ENCODE assay signal across 23 cellular contexts in genomic region chr12:26683443-26683842, GRCh38.
DNase-seq lines count a peak whose midpoint lies in the region; ATAC-seq, FAIRE-seq and TF ChIP-seq lines count a peak whose summit lies in the region.
"Had no signal": no experiment of that assay in that cellular context is flagged by ENCODE, and none has a peak within 500 bp of the region (broad histone marks: within the 10 kb centered on the region; RNA-seq: fewer than 3 reads in every experiment).

No MANE protein-coding gene starts in this region.

- peak; percentile 70 for FAIRE-seq in GM12892 (lab: Jason Lieb, UNC)
- peak; percentile 23 for FAIRE-seq in astrocyte (lab: Jason Lieb, UNC)
- FAIRE-seq: A204.1, D721Med, G401.6, GM18507 had no signal

- TF ChIP-seq CTCF in HEK293 (tag by site-specific recombination; IDR thresholded peaks at IDR 0.05) = no peak
- no peak for TF ChIP-seq CTCF in astrocyte (IDR thresholded peaks at IDR 0.05; ENCODE audit: insufficient read depth, low read depth, low read length)
- no peak for TF ChIP-seq CTCF in endothelial cell (IDR thresholded peaks at IDR 0.05; ENCODE audit: unreplicated experiment)

- peaks cover 4% of the 10 kb centered on the region for H3K9me3 Mint-ChIP-seq in astrocyte (ENCODE audit: unreplicated experiment)
- H3K9me3 Mint-ChIP-seq in endothelial cell (ENCODE audit: unreplicated experiment) = no peaks in the 10 kb centered on the region
- no peaks in the 10 kb centered on the region for H3K9me3 Mint-ChIP-seq in stimulated activated effector memory CD8-positive, alpha-beta T cell treated with anti-CD3 and anti-CD28 coated beads, Interleukin-12 subunit alpha, Interleukin-12 subunit beta, amount 100 ng/mL, for 72 hours
- H3K9me3 Mint-ChIP-seq: CD8-positive, alpha-beta T cell had no signal

- H3K4me1 ChIP-seq in HEK293 (ENCODE audit: control insufficient read depth, insufficient read depth, low read length) (peaks cover 3% of the 10 kb centered on the region; the same call in 1 of the 2 replicates), astrocyte (ENCODE audit: insufficient read depth, low read length) (no peaks in the 10 kb centered on the region), GM23248 (ENCODE audit: insufficient read depth) (peaks cover 10% of the 10 kb centered on the region)
- H3K4me1 ChIP-seq: BE2C, BLaER1, Caco-2 had no signal

- CTCF ChIA-PET in HEK293 (lab: Yijun Ruan, JAX) = interaction anchor here (1.0 kb wide), 1 partner anchor 18 kb away, joined by 5 read pairs; no protein-coding TSS in a partner anchor

- H3K79me2 ChIP-seq in astrocyte (ENCODE audit: insufficient read depth, low read length) (no peaks in the 10 kb centered on the region), GM23248 (ENCODE audit: insufficient read depth) (no peaks in the 10 kb centered on the region)

- H3K9me3 ChIP-seq in HEK293 (ENCODE audit: control insufficient read depth, insufficient read depth, low read depth, low read length) = no peaks in the 10 kb centered on the region
- H3K9me3 ChIP-seq in astrocyte (ENCODE audit: insufficient read depth, low read depth, low read length) = no peaks in the 10 kb centered on the region
- no peaks in the 10 kb centered on the region for H3K9me3 ChIP-seq in GM23248 (ENCODE audit: low read depth)
- H3K9me3 ChIP-seq: BE2C had no signal

- DNase-seq in GM12892 (ENCODE audit: insufficient read length) (no peak), astrocyte (ENCODE audit: low read depth) (no peak), endothelial cell (ENCODE audit: low spot score) (no peak), substantia nigra (lab: John Stamatoyannopoulos, UW) (no peak), NOMO-1 treated with DMSO at 0.1 percent for 48 hours (lab: John Stamatoyannopoulos, UW; ENCODE audit: unreplicated experiment) (no peak), GM23248 (no peak)
- no peak for DNase-seq in stimulated activated effector memory CD8-positive, alpha-beta T cell treated with anti-CD3 and anti-CD28 coated beads, Interleukin-12 subunit alpha, Interleukin-12 subunit beta, amount 100 ng/mL, for 72 hours (ENCODE audit: low spot score in 2 of 2)
- DNase-seq: 8988T; ACHN; BE2C; C1 segment of cervical spinal cord; Caco-2; Calu3; CD4-positive, alpha-beta T cell; CD8-positive, alpha-beta T cell; DMS79 treated with DMSO at 0.1 percent for 48 hours; GF-D8 had no signal

- POLR2A ChIA-PET in HEK293 (lab: Yijun Ruan, JAX) = no interaction called here

- no peak overlapping the region for H3K4me3 ChIP-seq in HEK293 (ENCODE audit: low read depth, low read length)
- H3K4me3 ChIP-seq in astrocyte (ENCODE audit: insufficient read depth, low read depth, low read length) = no peak overlapping the region
- H3K4me3 ChIP-seq in GM23248 = no peak overlapping the region
- H3K4me3 ChIP-seq: BLaER1 had no signal

- no peak overlapping the region for H3K4me2 ChIP-seq in astrocyte (ENCODE audit: low read length)
- no peak overlapping the region for H3K4me2 ChIP-seq in GM23248 (ENCODE audit: unreplicated experiment)
- H3K4me2 ChIP-seq: BLaER1 had no signal

- no peak overlapping the region for H3K27ac Mint-ChIP-seq in astrocyte (ENCODE audit: unreplicated experiment)
- no peak overlapping the region for H3K27ac Mint-ChIP-seq in endothelial cell (ENCODE audit: unreplicated experiment)
- no peak overlapping the region for H3K27ac Mint-ChIP-seq in stimulated activated effector memory CD8-positive, alpha-beta T cell treated with anti-CD3 and anti-CD28 coated beads, Interleukin-12 subunit alpha, Interleukin-12 subunit beta, amount 100 ng/mL, for 72 hours
- H3K27ac Mint-ChIP-seq: CD4-positive, alpha-beta T cell; CD8-positive, alpha-beta T cell had no signal

- no peaks in the 10 kb centered on the region for H3K9me2 ChIP-seq in GM23248 (ENCODE audit: insufficient read depth)

- ATAC-seq in stimulated activated effector memory CD8-positive, alpha-beta T cell treated with anti-CD3 and anti-CD28 coated beads, Interleukin-12 subunit alpha, Interleukin-12 subunit beta, amount 100 ng/mL, for 72 hours = no peak
- ATAC-seq: CD8-positive, alpha-beta T cell had no signal

- H3K27ac ChIP-seq in HEK293 (ENCODE audit: extremely low read depth, low read depth, low read length) = no peak overlapping the region
- H3K27ac ChIP-seq in astrocyte (ENCODE audit: low read depth, low read length) = no peak overlapping the region
- no peak overlapping the region for H3K27ac ChIP-seq in substantia nigra (ENCODE audit: low read depth, low read length, poor library complexity, severe bottlenecking)
- H3K27ac ChIP-seq in GM23248 = no peak overlapping the region
- H3K27ac ChIP-seq: BLaER1 had no signal

- 87 to 90% methylated on average over 5 of the region's 5 CpGs for WGBS in GM23248 (ENCODE audit: low coverage in 1 of 2, low lambda C conversion rate in 2 of 2, missing lambda C conversion rate in 2 of 2), 2 experiments

- TF ChIP-seq POLR2A in GM12892 (IDR thresholded peaks at IDR 0.05; ENCODE audit: low read depth, low read length) = no peak

- H3K27me3 Mint-ChIP-seq in astrocyte (ENCODE audit: low read depth, unreplicated experiment) = no peaks in the 10 kb centered on the region
- no peaks in the 10 kb centered on the region for H3K27me3 Mint-ChIP-seq in endothelial cell (ENCODE audit: unreplicated experiment)
- H3K27me3 Mint-ChIP-seq: CD4-positive, alpha-beta T cell had no signal

- H4K20me1 ChIP-seq in astrocyte (ENCODE audit: insufficient read depth, low read length) (no peaks in the 10 kb centered on the region), GM23248 (ENCODE audit: insufficient read depth) (no peaks in the 10 kb centered on the region)
- H4K20me1 ChIP-seq: BLaER1 had no signal

- H3K9ac ChIP-seq in astrocyte (ENCODE audit: low read length) = no peak overlapping the region
- no peak overlapping the region for H3K9ac ChIP-seq in GM23248
- H3K9ac ChIP-seq: BLaER1 had no signal

- peaks cover 14% of the 10 kb centered on the region for H3K4me1 Mint-ChIP-seq in astrocyte (ENCODE audit: low read depth, unreplicated experiment)
- H3K4me1 Mint-ChIP-seq in endothelial cell (ENCODE audit: unreplicated experiment) = peaks cover 30% of the 10 kb centered on the region
- no peaks in the 10 kb centered on the region for H3K4me1 Mint-ChIP-seq in stimulated activated effector memory CD8-positive, alpha-beta T cell treated with anti-CD3 and anti-CD28 coated beads, Interleukin-12 subunit alpha, Interleukin-12 subunit beta, amount 100 ng/mL, for 72 hours

- H3F3A ChIP-seq in GM23248 (ENCODE audit: insufficient read depth) = peaks cover 19% of the 10 kb centered on the region

- H3K4me3 Mint-ChIP-seq in astrocyte (ENCODE audit: unreplicated experiment) (no peak overlapping the region), endothelial cell (ENCODE audit: unreplicated experiment) (peak overlapping the region; percentile 68)
- no peak overlapping the region for H3K4me3 Mint-ChIP-seq in stimulated activated effector memory CD8-positive, alpha-beta T cell treated with anti-CD3 and anti-CD28 coated beads, Interleukin-12 subunit alpha, Interleukin-12 subunit beta, amount 100 ng/mL, for 72 hours
- H3K4me3 Mint-ChIP-seq: CD4-positive, alpha-beta T cell; CD8-positive, alpha-beta T cell had no signal

- no peak overlapping the region for H2AFZ ChIP-seq in astrocyte (ENCODE audit: low read depth, low read length)
- H2AFZ ChIP-seq in GM23248 = no peak overlapping the region

- peaks cover 0 to 10% of the 10 kb centered on the region in 2 experiments; a peak in 1 of 3 replicates for H3K36me3 ChIP-seq in HEK293 (ENCODE audit: control insufficient read depth in 2 of 2, insufficient read depth in 1 of 2, low read length in 2 of 2)
- no peaks in the 10 kb centered on the region for H3K36me3 ChIP-seq in astrocyte (ENCODE audit: insufficient read depth, low read length)
- H3K36me3 ChIP-seq in GM23248 (ENCODE audit: low read depth) = no peaks in the 10 kb centered on the region
- H3K36me3 ChIP-seq: BE2C had no signal

- in situ Hi-C loops in GM23248 (cut with MboI) = no loop called here

- H3K27me3 ChIP-seq in astrocyte (ENCODE audit: insufficient read depth, low read length) (no peaks in the 10 kb centered on the region), GM23248 (replicated peaks; ENCODE audit: insufficient read depth) (no peaks in the 10 kb centered on the region)
- H3K27me3 ChIP-seq: BE2C, BLaER1 had no signal

- peaks cover 19% of the 10 kb centered on the region for H3K36me3 Mint-ChIP-seq in astrocyte (ENCODE audit: low read depth, unreplicated experiment)
- H3K36me3 Mint-ChIP-seq in endothelial cell (ENCODE audit: low read depth, unreplicated experiment) = peaks cover 39% of the 10 kb centered on the region
- peaks cover 41% of the 10 kb centered on the region for H3K36me3 Mint-ChIP-seq in stimulated activated effector memory CD8-positive, alpha-beta T cell treated with anti-CD3 and anti-CD28 coated beads, Interleukin-12 subunit alpha, Interleukin-12 subunit beta, amount 100 ng/mL, for 72 hours

TF ChIP-seq in HEK293, 187 proteins besides CTCF, POLR2A, EP300 and RAD21 (continues in another document):
- no peak for TF ChIP-seq ZNF571 (tag by site-specific recombination; IDR thresholded peaks at IDR 0.05)
- peak; percentile 90 for TF ChIP-seq ZNF555 (tag by site-specific recombination; conservative IDR thresholded peaks at IDR 0.05)
- no peak for TF ChIP-seq ZNF292 (tag by site-specific recombination; IDR thresholded peaks at IDR 0.05; ENCODE audit: borderline replicate concordance, low read depth)
- TF ChIP-seq ZNF768 (tag by site-specific recombination; IDR thresholded peaks at IDR 0.05) = no peak
- no peak for TF ChIP-seq PBX3 (CRISPR knock-in tag; IDR thresholded peaks at IDR 0.05)
- TF ChIP-seq ZNF626 (tag by site-specific recombination; IDR thresholded peaks at IDR 0.05) = no peak
- TF ChIP-seq ZNF830 (tag by site-specific recombination; IDR thresholded peaks at IDR 0.05; ENCODE audit: low read depth) = no peak
- no peak for TF ChIP-seq ZNF48 (tag by site-specific recombination; IDR thresholded peaks at IDR 0.05)
